Comparison of ENCODE assay signal across 20 cellular contexts in the genomic region with DNA sequence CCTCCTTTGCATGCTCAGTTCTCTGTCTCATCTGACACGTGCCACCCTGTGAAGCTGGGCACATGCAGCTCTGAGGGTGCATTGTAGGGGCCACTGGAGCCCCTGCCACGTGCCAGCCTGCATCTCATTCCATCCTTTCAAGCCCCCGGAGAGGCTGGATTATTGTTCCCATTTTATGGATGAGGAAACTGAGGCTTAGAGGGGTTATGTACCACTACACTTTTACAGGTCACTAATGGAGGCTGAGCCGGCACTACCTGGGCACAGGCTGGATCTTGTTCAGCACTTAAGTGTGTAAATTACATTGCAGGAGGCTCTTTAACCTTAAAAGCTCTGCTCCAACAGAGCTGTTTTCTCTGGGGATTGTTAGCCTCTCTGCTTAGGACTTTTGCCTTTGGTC. TPM values are rescaled to one million over a fixed set of nuclear protein-coding genes. Genes with fewer than 3 reads are reported as not detected.
DNase-seq lines count a peak whose midpoint lies in the region; ATAC-seq and TF ChIP-seq lines count a peak whose summit lies in the region.
"Had no signal": no experiment of that assay in that cellular context is flagged by ENCODE, and none has a peak within 500 bp of the region (broad histone marks: within the 10 kb centered on the region; RNA-seq: fewer than 3 reads in every experiment).

No MANE protein-coding gene starts in this region.

- H3K9me3 Mint-ChIP-seq in activated CD8-positive, alpha-beta memory T cell treated with anti-CD3 and anti-CD28 coated beads, Interleukin-2, amount 10 ng/mL, durations not matched to agents 7 days and 5 days (ENCODE audit: low read depth): no peaks in the 10 kb centered on the region
- H3K9me3 Mint-ChIP-seq: activated CD4-positive, alpha-beta T cell treated with anti-CD3 and anti-CD28 coated beads, Interleukin-2, amount 10 ng/mL, durations not matched to agents 7 days and 5 days had no signal

- no peak for TF ChIP-seq CTCF in KMS-11 (conservative IDR thresholded peaks at IDR 0.05; ENCODE audit: low read depth, low read length)
- TF ChIP-seq CTCF in epithelial cell of proximal tubule (conservative IDR thresholded peaks at IDR 0.05; ENCODE audit: low read depth, low read length): no peak
- TF ChIP-seq CTCF in osteoblast (IDR thresholded peaks at IDR 0.05; ENCODE audit: extremely low read depth, low read depth, low read length): no peak

- H3K27me3 Mint-ChIP-seq in activated CD8-positive, alpha-beta memory T cell treated with anti-CD3 and anti-CD28 coated beads, Interleukin-2, amount 10 ng/mL, durations not matched to agents 7 days and 5 days: peaks cover 51% of the 10 kb centered on the region

- no peak for ATAC-seq in activated CD8-positive, alpha-beta memory T cell treated with anti-CD3 and anti-CD28 coated beads, Interleukin-2, amount 10 ng/mL, durations not matched to agents 7 days and 5 days
- ATAC-seq in HG03354 (IDR thresholded peaks at IDR 0.05; ENCODE audit: poor library complexity, severe bottlenecking, unreplicated experiment): no peak

- H3K4me2 ChIP-seq in KMS-11 (0 out of 2 replicates have a peak overlapping the region, but pooled peaks have one; percentile 64), osteoblast (ENCODE audit: insufficient read depth, low read length) (no peak overlapping the region)

- no peaks in the 10 kb centered on the region; the same call in 1 of the 2 replicates for H3K27me3 ChIP-seq in KMS-11 (ENCODE audit: insufficient read depth, low read depth)
- peaks cover 48% of the 10 kb centered on the region for H3K27me3 ChIP-seq in osteoblast (ENCODE audit: insufficient read depth, low read length)
- H3K27me3 ChIP-seq: Peyer's patch had no signal

- no peak overlapping the region for H3K9ac ChIP-seq in KMS-11

- CTCF ChIA-PET in activated CD8-positive, alpha-beta memory T cell treated with anti-CD3 and anti-CD28 coated beads, Interleukin-2, amount 10 ng/mL, durations not matched to agents 7 days and 5 days (lab: Charles Lee): interaction anchor here (0.7 to 1.9 kb wide), 6 partner anchors 10 to 113 kb away, joined by 3 to 7 read pairs (median 6); no protein-coding TSS in a partner anchor

- H3K4me3 Mint-ChIP-seq in activated CD8-positive, alpha-beta memory T cell treated with anti-CD3 and anti-CD28 coated beads, Interleukin-2, amount 10 ng/mL, durations not matched to agents 7 days and 5 days: no peak overlapping the region
- H3K4me3 Mint-ChIP-seq: activated CD4-positive, alpha-beta T cell treated with anti-CD3 and anti-CD28 coated beads, Interleukin-2, amount 10 ng/mL, durations not matched to agents 7 days and 5 days had no signal

- no peaks in the 10 kb centered on the region for H4K20me1 ChIP-seq in KMS-11 (ENCODE audit: insufficient read depth)
- no peaks in the 10 kb centered on the region for H4K20me1 ChIP-seq in osteoblast (ENCODE audit: insufficient read depth, low read length)

- H3K4me1 ChIP-seq in KMS-11 (ENCODE audit: low read depth, poor library complexity, severe bottlenecking): no peaks in the 10 kb centered on the region
- H3K4me1 ChIP-seq in osteoblast (ENCODE audit: insufficient read depth, low read length): peaks cover 7% of the 10 kb centered on the region

- H3K27ac ChIP-seq in KMS-11 (no peak overlapping the region), osteoblast (ENCODE audit: low read depth, low read length) (no peak overlapping the region)
- H3K27ac ChIP-seq: neutrophil had no signal

- H3K79me2 ChIP-seq in KMS-11 (ENCODE audit: insufficient read depth, low read depth) (no peaks in the 10 kb centered on the region), osteoblast (ENCODE audit: insufficient read depth, low read length) (no peaks in the 10 kb centered on the region)

- peak; percentile 42 for DNase-seq in activated CD8-positive, alpha-beta memory T cell treated with anti-CD3 and anti-CD28 coated beads, Interleukin-2, amount 50 U/mL, for 48 hours
- DNase-seq in activated CD8-positive, alpha-beta memory T cell treated with anti-CD3 and anti-CD28 coated beads, Interleukin-2, amount 10 ng/mL, durations not matched to agents 7 days and 5 days: no peak
- no peak for DNase-seq in epithelial cell of proximal tubule (ENCODE audit: low read depth)
- peak; percentile 47 for DNase-seq in osteoblast (ENCODE audit: insufficient read length, low spot score, missing footprints)
- no peak for DNase-seq in SK-N-DZ (ENCODE audit: low spot score)
- no peak for DNase-seq in NCI-H1417 treated with DMSO at 0.1 percent for 48 hours (lab: John Stamatoyannopoulos, UW)
- DNase-seq: ACHN; activated CD4-positive, alpha-beta T cell treated with anti-CD3 and anti-CD28 coated beads, Interleukin-2, amount 10 ng/mL, durations not matched to agents 7 days and 5 days; amniotic stem cell; CD4-positive, alpha-beta memory T cell; DMS79 treated with DMSO at 0.1 percent for 48 hours; midbrain; NCI-H146; NCI-H226; stimulated activated naive CD4-positive, alpha-beta T cell treated with Interleukin-2 at 50 U/mL for 16 hours; transverse colon had no signal

- no peak overlapping the region for H3K27ac Mint-ChIP-seq in activated CD8-positive, alpha-beta memory T cell treated with anti-CD3 and anti-CD28 coated beads, Interleukin-2, amount 10 ng/mL, durations not matched to agents 7 days and 5 days
- H3K27ac Mint-ChIP-seq: activated CD4-positive, alpha-beta T cell treated with anti-CD3 and anti-CD28 coated beads, Interleukin-2, amount 10 ng/mL, durations not matched to agents 7 days and 5 days; CD4-positive, alpha-beta memory T cell had no signal

- H2AFZ ChIP-seq in KMS-11 (ENCODE audit: low read depth) (no peak overlapping the region), osteoblast (ENCODE audit: low read length) (no peak overlapping the region)

- H3K4me3 ChIP-seq in KMS-11 (IDR thresholded peaks at IDR 0.05; ENCODE audit: insufficient read depth, low read depth, low read length) (no peak overlapping the region), epithelial cell of proximal tubule (ENCODE audit: low read depth, low read length) (peak overlapping the region; percentile 78), osteoblast (ENCODE audit: insufficient read depth, low read length) (no peak overlapping the region)

- H3K36me3 ChIP-seq in KMS-11 (ENCODE audit: insufficient read depth) (no peaks in the 10 kb centered on the region), osteoblast (ENCODE audit: insufficient read depth, low read length) (no peaks in the 10 kb centered on the region)
- H3K36me3 ChIP-seq: neutrophil, Peyer's patch, transverse colon had no signal

- no peaks in the 10 kb centered on the region for H3K36me3 Mint-ChIP-seq in activated CD8-positive, alpha-beta memory T cell treated with anti-CD3 and anti-CD28 coated beads, Interleukin-2, amount 10 ng/mL, durations not matched to agents 7 days and 5 days
- H3K36me3 Mint-ChIP-seq: CD4-positive, alpha-beta memory T cell had no signal

- H3K9me3 ChIP-seq in osteoblast (ENCODE audit: low read depth, low read length): no peaks in the 10 kb centered on the region
- H3K9me3 ChIP-seq: neutrophil, Peyer's patch, transverse colon had no signal

- H3K4me1 Mint-ChIP-seq in activated CD8-positive, alpha-beta memory T cell treated with anti-CD3 and anti-CD28 coated beads, Interleukin-2, amount 10 ng/mL, durations not matched to agents 7 days and 5 days: peaks cover 3% of the 10 kb centered on the region

RNA-seq across cellular contexts. Expression of a gene that starts 47.5 kb away (rescaled TPM):
- not detected for total RNA-seq in activated CD8-positive, alpha-beta memory T cell treated with anti-CD3 and anti-CD28 coated beads, Interleukin-2, amount 10 ng/mL, durations not matched to agents 7 days and 5 days
- total RNA-seq in epithelial cell of proximal tubule (3.9 and 10.4 TPM in 2 replicates), osteoblast (under 0.01 and 0.29 TPM in 2 replicates)
- 0.94 TPM in 1 of 2 replicates, not detected in the other for polyA plus RNA-seq in SK-N-DZ (2014; cell fraction: cytosol; rRNA removed)
- 3.4 TPM in 1 of 2 replicates, not detected in the other for polyA plus RNA-seq in SK-N-DZ (2014; cell fraction: nucleus; rRNA removed)
- total RNA-seq: activated CD4-positive, alpha-beta T cell treated with anti-CD3 and anti-CD28 coated beads, Interleukin-2, amount 10 ng/mL, durations not matched to agents 7 days and 5 days; CD4-positive, alpha-beta memory T cell had no signal
- polyA plus RNA-seq: CD4-positive, alpha-beta memory T cell had no signal

RNA-seq across cellular contexts. Expression of a gene that starts 57.9 kb away (rescaled TPM):
- total RNA-seq in activated CD8-positive, alpha-beta memory T cell treated with anti-CD3 and anti-CD28 coated beads, Interleukin-2, amount 10 ng/mL, durations not matched to agents 7 days and 5 days: 10 to 100 TPM; 36.0 to 38.6 TPM
- total RNA-seq in epithelial cell of proximal tubule: 31.4 and 32.5 TPM in 2 replicates
- total RNA-seq in osteoblast: 19.7 and 21.4 TPM in 2 replicates
- polyA plus RNA-seq in SK-N-DZ (2014; cell fraction: cytosol; rRNA removed): 24.4 and 31.2 TPM in 2 replicates
- 61.1 and 70.7 TPM in 2 replicates for polyA plus RNA-seq in SK-N-DZ (2014; cell fraction: nucleus; rRNA removed)

Comparison
In these comparisons a context has a peak if more than half of its experiments do, and no peak if none do; other contexts are left out.
1. DNase-seq: peak in activated CD8-positive, alpha-beta memory T cell treated with anti-CD3 and anti-CD28 coated beads, Interleukin-2, amount 50 U/mL, for 48 hours (single experiment) and osteoblast (single experiment); none in activated CD8-positive, alpha-beta memory T cell treated with anti-CD3 and anti-CD28 coated beads, Interleukin-2, amount 10 ng/mL, durations not matched to agents 7 days and 5 days (single experiment), epithelial cell of proximal tubule (single experiment), SK-N-DZ (single experiment) and NCI-H1417 treated with DMSO at 0.1 percent for 48 hours (single experiment).